ENCODE assay signal across 1 cellular context in genomic region chr4:116058129-116058528, GRCh38.
TF ChIP-seq lines count a peak whose summit lies in the region.

No MANE protein-coding gene starts in this region.

TF ChIP-seq in H1, 55 proteins besides CTCF, POLR2A, EP300 and RAD21 (continued from another document):
- TF ChIP-seq CHD7 (IDR thresholded peaks at IDR 0.05; ENCODE audit: insufficient replicate concordance, low read length), result no peak
- TF ChIP-seq TAF7 (optimal IDR thresholded peaks at IDR 0.05; ENCODE audit: borderline replicate concordance, low read depth, low read length), result no peak
